In the genomic region with DNA sequence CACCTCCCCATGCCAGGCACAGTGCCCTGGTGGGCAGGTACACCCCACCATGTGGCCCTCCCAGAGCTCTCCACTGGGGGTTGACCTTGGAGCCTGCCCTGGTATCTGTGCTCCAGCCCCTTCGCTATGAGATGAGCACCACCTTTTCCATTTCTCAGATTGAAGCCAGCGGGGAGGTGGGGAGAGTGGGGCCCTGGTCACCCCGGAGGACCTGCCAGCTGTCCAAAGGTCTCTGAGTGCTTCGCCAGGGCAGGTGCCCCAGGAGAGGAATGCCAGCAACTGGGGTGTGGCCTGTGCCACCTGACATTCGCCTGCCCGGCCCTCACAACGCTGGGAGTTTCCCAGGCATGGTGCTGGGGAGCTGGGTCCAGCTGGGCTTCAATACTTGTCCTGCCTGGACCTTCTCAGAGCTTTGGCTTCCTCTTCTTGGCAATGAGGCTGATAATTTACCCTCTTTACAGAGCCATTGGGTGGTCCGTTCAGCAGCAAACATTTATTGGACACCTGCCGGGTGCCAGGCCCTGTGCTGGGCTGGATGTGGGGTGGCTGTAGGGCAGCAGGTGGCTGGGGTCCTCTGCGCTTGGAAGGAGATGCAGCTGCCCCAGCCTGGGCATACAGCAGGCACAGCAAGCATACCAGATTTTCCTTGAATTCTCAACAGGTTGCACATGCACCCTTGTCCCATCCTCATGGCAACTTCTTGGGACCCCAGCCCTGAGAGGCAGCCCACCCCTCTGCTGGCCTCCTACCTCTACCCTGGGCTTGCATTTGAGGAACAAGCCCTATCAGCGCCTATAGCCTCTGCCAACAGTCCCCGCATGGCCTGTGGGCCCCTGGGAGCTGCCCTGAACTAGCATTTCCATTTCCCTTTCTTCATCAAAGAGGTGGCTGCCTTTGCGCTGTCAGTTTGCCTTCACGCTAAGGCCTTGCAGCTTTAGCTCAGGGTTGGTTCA, we compare ENCODE assay signal across 23 cellular contexts. TPM values are rescaled to one million over a fixed set of nuclear protein-coding genes. Genes with fewer than 3 reads are reported as not detected.
A peak's percentile ranks its signal among the peaks of the same experiment; 100 is the strongest.
DNase-seq lines count a peak whose midpoint lies in the region; ATAC-seq and TF ChIP-seq lines count a peak whose summit lies in the region.
"Had no signal": no experiment of that assay in that cellular context is flagged by ENCODE, and none has a peak within 500 bp of the region (broad histone marks: within the 10 kb centered on the region; RNA-seq: fewer than 3 reads in every experiment).

No MANE protein-coding gene starts in this region.

- H3K4me3 Mint-ChIP-seq in activated T-cell treated with anti-CD3 and anti-CD28 coated beads, Interleukin-2, amount 50 U/mL, for 72 hours: no peak overlapping the region
- H3K4me3 Mint-ChIP-seq in chondrocyte (ENCODE audit: unreplicated experiment) (no peak overlapping the region), progenitor cell of endocrine pancreas (ENCODE audit: low read depth) (no peak overlapping the region)
- H3K4me3 Mint-ChIP-seq: activated CD8-positive, alpha-beta T cell treated with anti-CD3 and anti-CD28 coated beads, Interleukin-2, amount 10 ng/mL, durations not matched to agents 7 days and 5 days; immature natural killer cell; naive thymus-derived CD8-positive, alpha-beta T cell had no signal

- peaks cover 0 to 1% of the 10 kb centered on the region in 2 donors for H3K9me3 Mint-ChIP-seq in activated T-cell treated with anti-CD3 and anti-CD28 coated beads, Interleukin-2, amount 50 U/mL, for 72 hours
- H3K9me3 Mint-ChIP-seq in chondrocyte (ENCODE audit: low read depth) (no peaks in the 10 kb centered on the region), progenitor cell of endocrine pancreas (ENCODE audit: low read depth) (no peaks in the 10 kb centered on the region)
- H3K9me3 Mint-ChIP-seq: activated T-helper 2 cell treated with anti-CD3 and anti-CD28 coated beads, Interferon-gamma antibody, Interleukin-2, Interleukin-4, amounts not matched to agents 10 μg/mL and 5 μg/mL and 100 μg/mL, durations not matched to agents 14 hours and 24 hours and 36 hours; immature natural killer cell; naive thymus-derived CD8-positive, alpha-beta T cell had no signal

- H3K4me3 ChIP-seq in mucosa of descending colon: no peak overlapping the region
- H3K4me3 ChIP-seq: HAP-1, heart right ventricle, skin epidermis had no signal

- no peaks in the 10 kb centered on the region for H3K9me3 ChIP-seq in mucosa of descending colon
- H3K9me3 ChIP-seq: HAP-1, heart right ventricle had no signal

- ATAC-seq in activated T-cell treated with anti-CD3 and anti-CD28 coated beads, Interleukin-2, amount 50 U/mL, for 72 hours (replicated peaks in 1 of 2): no peak
- ATAC-seq in mucosa of descending colon (peak; percentile 93), GM21381 (IDR thresholded peaks at IDR 0.05; ENCODE audit: unreplicated experiment) (no peak), GM18868 (IDR thresholded peaks at IDR 0.05; ENCODE audit: unreplicated experiment) (no peak)
- ATAC-seq: activated CD8-positive, alpha-beta T cell treated with anti-CD3 and anti-CD28 coated beads, Interleukin-2, amount 10 ng/mL, durations not matched to agents 7 days and 5 days; heart right ventricle; naive thymus-derived CD8-positive, alpha-beta T cell had no signal

- peaks cover 2% of the 10 kb centered on the region in 2 donors for H3K36me3 Mint-ChIP-seq in activated T-cell treated with anti-CD3 and anti-CD28 coated beads, Interleukin-2, amount 50 U/mL, for 72 hours (ENCODE audit: insufficient read depth in 2 of 2)
- H3K36me3 Mint-ChIP-seq in chondrocyte (ENCODE audit: low read depth): no peaks in the 10 kb centered on the region
- peaks cover 2% of the 10 kb centered on the region for H3K36me3 Mint-ChIP-seq in progenitor cell of endocrine pancreas (ENCODE audit: insufficient read depth)
- H3K36me3 Mint-ChIP-seq: naive thymus-derived CD8-positive, alpha-beta T cell had no signal

- no peaks in the 10 kb centered on the region for H3K4me1 ChIP-seq in mucosa of descending colon (ENCODE audit: low read depth)

- no peaks in the 10 kb centered on the region for H3K36me3 ChIP-seq in mucosa of descending colon (ENCODE audit: low read depth)
- H3K36me3 ChIP-seq: HAP-1, heart right ventricle had no signal

- no peak for TF ChIP-seq CTCF in chondrocyte (IDR thresholded peaks at IDR 0.05)
- TF ChIP-seq CTCF in mucosa of descending colon (IDR thresholded peaks at IDR 0.05): no peak
- TF ChIP-seq CTCF in progenitor cell of endocrine pancreas (IDR thresholded peaks at IDR 0.05; ENCODE audit: unreplicated experiment): no peak

- intact Hi-C loops in mucosa of descending colon (cut with DNase I, micrococcal nuclease): no loop called here

- peaks cover 32% of the 10 kb centered on the region for H3K4me1 Mint-ChIP-seq in activated T-cell treated with anti-CD3 and anti-CD28 coated beads, Interleukin-2, amount 50 U/mL, for 72 hours (ENCODE audit: low read depth)
- H3K4me1 Mint-ChIP-seq in chondrocyte (ENCODE audit: low read depth) (peaks cover 5% of the 10 kb centered on the region), progenitor cell of endocrine pancreas (ENCODE audit: low read depth) (peaks cover 20% of the 10 kb centered on the region)

- no peak overlapping the region for H3K27ac Mint-ChIP-seq in activated T-cell treated with anti-CD3 and anti-CD28 coated beads, Interleukin-2, amount 50 U/mL, for 72 hours
- no peak overlapping the region for H3K27ac Mint-ChIP-seq in chondrocyte (ENCODE audit: unreplicated experiment)
- no peak overlapping the region for H3K27ac Mint-ChIP-seq in progenitor cell of endocrine pancreas
- H3K27ac Mint-ChIP-seq: activated CD8-positive, alpha-beta T cell treated with anti-CD3 and anti-CD28 coated beads, Interleukin-2, amount 10 ng/mL, durations not matched to agents 7 days and 5 days; activated T-helper 2 cell treated with anti-CD3 and anti-CD28 coated beads, Interferon-gamma antibody, Interleukin-2, Interleukin-4, amounts not matched to agents 10 μg/mL and 5 μg/mL and 100 μg/mL, durations not matched to agents 14 hours and 24 hours and 36 hours; immature natural killer cell; naive thymus-derived CD8-positive, alpha-beta T cell had no signal

- DNase-seq in activated T-cell treated with anti-CD3 and anti-CD28 coated beads, Interleukin-2, amount 50 U/mL, for 48 hours: peak; percentile 1 to 12
- DNase-seq in activated T-cell treated with anti-CD3 and anti-CD28 coated beads, Interleukin-2, amount 50 U/mL, for 72 hours: no peak
- DNase-seq in chondrocyte (ENCODE audit: low spot score) (peak; percentile 71), mucosa of descending colon (peak in 2 of 3 donors; percentile 70 to 73), progenitor cell of endocrine pancreas (ENCODE audit: low spot score, unreplicated experiment) (no peak), NCI-H1417 (lab: John Stamatoyannopoulos, UW) (no peak)
- DNase-seq: activated CD8-positive, alpha-beta T cell treated with anti-CD3 and anti-CD28 coated beads, Interleukin-2, amount 10 ng/mL, durations not matched to agents 7 days and 5 days; DMS 273 treated with DMSO at 0.1 percent for 48 hours; heart right ventricle; immature natural killer cell; mammary epithelial cell; NCI-H1105 treated with DMSO at 0.1 percent for 48 hours; NCI-H524 treated with DMSO at 0.1 percent for 48 hours; SHP77 treated with DMSO at 0.1 percent for 48 hours; stimulated activated CD4-positive, alpha-beta T cell treated with anti-CD3 and anti-CD28 coated beads, Interleukin-2, amount 100 ng/mL, for 48 hours had no signal

- no peaks in the 10 kb centered on the region for H3K27me3 Mint-ChIP-seq in activated T-cell treated with anti-CD3 and anti-CD28 coated beads, Interleukin-2, amount 50 U/mL, for 72 hours (ENCODE audit: low read depth)
- H3K27me3 Mint-ChIP-seq in chondrocyte (ENCODE audit: low read depth) (peaks cover 3% of the 10 kb centered on the region), progenitor cell of endocrine pancreas (no peaks in the 10 kb centered on the region)
- H3K27me3 Mint-ChIP-seq: naive thymus-derived CD8-positive, alpha-beta T cell had no signal

RNA-seq across cellular contexts. Expression of a gene that starts 5.7 kb away (rescaled TPM):
- 100 to 1,000 TPM; 164 to 190 TPM for total RNA-seq in activated T-cell treated with anti-CD3 and anti-CD28 coated beads, Interleukin-2, amount 50 U/mL, for 72 hours
- total RNA-seq in chondrocyte (0.37 to 0.41 TPM in 2 of 3 replicates, not detected in the other), mucosa of descending colon (1 to 10 TPM; 3.5 to 7.5 (median 5.4) TPM), progenitor cell of endocrine pancreas (2.6 and 3.8 TPM in 2 replicates)
- total RNA-seq: endothelial cell of umbilical vein, G401 had no signal

RNA-seq across cellular contexts. Expression of a gene that starts 38.2 kb away (rescaled TPM):
- total RNA-seq in activated T-cell treated with anti-CD3 and anti-CD28 coated beads, Interleukin-2, amount 50 U/mL, for 72 hours: 10 to 100 TPM; 15.2 to 18.0 TPM
- total RNA-seq in chondrocyte (8.8 to 11.6 TPM (median 10.0 TPM) in 3 replicates), mucosa of descending colon (10 to 100 TPM in 2 of 3 donors, 1 to 10 TPM in 1; 8.7 to 12.5 (median 11.7) TPM), progenitor cell of endocrine pancreas (15.9 and 17.4 TPM in 2 replicates)

RNA-seq across cellular contexts. Expression of a gene that starts 43.9 kb away (rescaled TPM):
- total RNA-seq in activated T-cell treated with anti-CD3 and anti-CD28 coated beads, Interleukin-2, amount 50 U/mL, for 72 hours: 100 to 1,000 TPM; 123 to 129 TPM
- total RNA-seq in chondrocyte (51.0 to 66.0 TPM (median 51.8 TPM) in 3 replicates), mucosa of descending colon (10 to 100 TPM; 63.4 to 79.7 (median 78.3) TPM), progenitor cell of endocrine pancreas (87.4 and 88.5 TPM in 2 replicates)

Comparison
In these comparisons a context has a peak if more than half of its experiments do, and no peak if none do; other contexts are left out.
1. DNase-seq: peak in activated T-cell treated with anti-CD3 and anti-CD28 coated beads, Interleukin-2, amount 50 U/mL, for 48 hours (2 of 2), chondrocyte (single experiment) and mucosa of descending colon (2 of 3); none in activated T-cell treated with anti-CD3 and anti-CD28 coated beads, Interleukin-2, amount 50 U/mL, for 72 hours (0 of 2), progenitor cell of endocrine pancreas (single experiment) and NCI-H1417 (0 of 3).
2. RNA of a gene that starts 5.7 kb away (total RNA-seq): 164 to 190 TPM in activated T-cell treated with anti-CD3 and anti-CD28 coated beads, Interleukin-2, amount 50 U/mL, for 72 hours; 3.5 to 7.5 TPM in mucosa of descending colon, 2.6 to 3.8 TPM in progenitor cell of endocrine pancreas and 0.37 to 0.41 TPM in chondrocyte; every median in the first group is over 10 times any median in the second.